25 cellular contexts compared by ENCODE assay signal in genomic region chr22:27210111-27210739, GRCh38.
"Had no signal": no experiment of that assay in that cellular context is flagged by ENCODE, and none has a peak within 500 bp of the region (broad histone marks: within the 10 kb centered on the region; RNA-seq: fewer than 3 reads in every experiment).

No MANE protein-coding gene starts in this region.

- H3K36me3 Mint-ChIP-seq: activated CD4-positive, alpha-beta memory T cell treated with anti-CD3 and anti-CD28 coated beads for 36 hours; activated naive CD4-positive, alpha-beta T cell treated with anti-CD3 and anti-CD28 coated beads, Interleukin-2, amount 50 U/mL, for 24 hours; stimulated activated naive B cell treated with anti-CD40 and anti-IgM and Interleukin-4, amounts not matched to agents 10 μg/mL and 1 μg/mL and 100 μg/mL, for 72 hours; T-cell had no signal

- H3K9me3 ChIP-seq: esophagus squamous epithelium, psoas muscle, suprapubic skin, tibial artery had no signal

- H3K4me3 Mint-ChIP-seq: activated CD4-positive, alpha-beta memory T cell treated with anti-CD3 and anti-CD28 coated beads for 36 hours; activated naive CD4-positive, alpha-beta T cell treated with anti-CD3 and anti-CD28 coated beads, Interleukin-2, amount 50 U/mL, for 24 hours; activated naive CD8-positive, alpha-beta T cell treated with anti-CD3 and anti-CD28 coated beads, Interleukin-2, amount 50 U/mL, for 24 hours; activated T-cell treated with anti-CD3 and anti-CD28 coated beads, Interleukin-2, amount 50 U/mL, for 24 hours; dendritic cell treated with granulocyte-macrophage colony-stimulating factor and Interleukin-4, amounts not matched to agents 40 ng/mL and 50 ng/mL, for 4 days; stimulated activated naive B cell treated with anti-CD40 and anti-IgM and Interleukin-4, amounts not matched to agents 10 μg/mL and 1 μg/mL and 100 μg/mL, for 72 hours; T-cell had no signal

- ATAC-seq: activated naive CD8-positive, alpha-beta T cell treated with anti-CD3 and anti-CD28 coated beads, Interleukin-2, amount 50 U/mL, for 24 hours; heart right ventricle; left ventricle myocardium superior; psoas muscle; stimulated activated naive B cell treated with anti-CD40 and anti-IgM and Interleukin-4, amounts not matched to agents 10 μg/mL and 1 μg/mL and 100 μg/mL, for 72 hours; T-cell had no signal

- H3K36me3 ChIP-seq: esophagus squamous epithelium, heart right ventricle, suprapubic skin, tibial artery had no signal

- H3K4me1 ChIP-seq: parathyroid adenoma, psoas muscle had no signal

- H3K9ac ChIP-seq: parathyroid adenoma had no signal

- H3K27ac Mint-ChIP-seq: activated CD4-positive, alpha-beta memory T cell treated with anti-CD3 and anti-CD28 coated beads for 36 hours; activated naive CD4-positive, alpha-beta T cell treated with anti-CD3 and anti-CD28 coated beads, Interleukin-2, amount 50 U/mL, for 24 hours; activated naive CD8-positive, alpha-beta T cell treated with anti-CD3 and anti-CD28 coated beads, Interleukin-2, amount 50 U/mL, for 24 hours; activated T-cell treated with anti-CD3 and anti-CD28 coated beads, Interleukin-2, amount 50 U/mL, for 24 hours; dendritic cell treated with granulocyte-macrophage colony-stimulating factor and Interleukin-4, amounts not matched to agents 40 ng/mL and 50 ng/mL, for 4 days; stimulated activated naive B cell treated with anti-CD40 and anti-IgM and Interleukin-4, amounts not matched to agents 10 μg/mL and 1 μg/mL and 100 μg/mL, for 72 hours; T-cell had no signal

- DNase-seq: activated CD4-positive, alpha-beta memory T cell treated with anti-CD3 and anti-CD28 coated beads for 36 hours; activated CD4-positive, alpha-beta T cell treated with anti-CD3 and anti-CD28 coated beads for 48 hours; activated CD8-positive, alpha-beta memory T cell treated with anti-CD3 and anti-CD28 coated beads, Interleukin-2, amount 50 U/mL, for 48 hours; activated gamma-delta T cell; activated naive CD8-positive, alpha-beta T cell treated with anti-CD3 and anti-CD28 coated beads, Interleukin-2, amount 50 U/mL, for 24 hours; activated T-cell treated with anti-CD3 and anti-CD28 coated beads, Interleukin-2, amount 50 U/mL, for 24 hours; amygdala; central memory CD4-positive, alpha-beta T cell; esophagus squamous epithelium; foreskin melanocyte; heart right ventricle; left ventricle myocardium superior; occipital lobe; psoas muscle; stimulated activated CD4-positive, alpha-beta T cell treated with anti-CD3 and anti-CD28 coated beads, Interleukin-15, amount 100 ng/mL, for 24 hours; stimulated activated CD4-positive, alpha-beta T cell treated with anti-CD3 and anti-CD28 coated beads, Interleukin-2, amount 100 ng/mL, for 24 hours; stimulated activated naive B cell treated with anti-CD40 and anti-IgM and Interleukin-4, amounts not matched to agents 10 μg/mL and 1 μg/mL and 100 μg/mL, for 72 hours; T-cell; tibial artery had no signal

- H3K4me3 ChIP-seq: esophagus squamous epithelium, heart right ventricle, psoas muscle, suprapubic skin, tibial artery had no signal

- H3K27ac ChIP-seq: epithelial cell of prostate, esophagus squamous epithelium, heart right ventricle, parathyroid adenoma, psoas muscle, suprapubic skin, tibial artery, VCaP had no signal

- H3K79me2 ChIP-seq: parathyroid adenoma had no signal

- H2AFZ ChIP-seq: parathyroid adenoma had no signal

- H3K27me3 ChIP-seq: esophagus squamous epithelium, suprapubic skin, tibial artery had no signal

- H3K9me3 Mint-ChIP-seq: activated CD4-positive, alpha-beta memory T cell treated with anti-CD3 and anti-CD28 coated beads for 36 hours; activated naive CD4-positive, alpha-beta T cell treated with anti-CD3 and anti-CD28 coated beads, Interleukin-2, amount 50 U/mL, for 24 hours; activated naive CD8-positive, alpha-beta T cell treated with anti-CD3 and anti-CD28 coated beads, Interleukin-2, amount 50 U/mL, for 24 hours; activated T-cell treated with anti-CD3 and anti-CD28 coated beads, Interleukin-2, amount 50 U/mL, for 24 hours; dendritic cell treated with granulocyte-macrophage colony-stimulating factor and Interleukin-4, amounts not matched to agents 40 ng/mL and 50 ng/mL, for 4 days; T-cell had no signal

- H3K4me1 Mint-ChIP-seq: activated naive CD4-positive, alpha-beta T cell treated with anti-CD3 and anti-CD28 coated beads, Interleukin-2, amount 50 U/mL, for 24 hours; T-cell had no signal
